Comparison of ENCODE assay signal across 9 cellular contexts in genomic region chr3:33278106-33278672, GRCh38. TPM values are rescaled to one million over a fixed set of nuclear protein-coding genes. Genes with fewer than 3 reads are reported as not detected.
A peak's percentile ranks its signal among the peaks of the same experiment; 100 is the strongest.
DNase-seq lines count a peak whose midpoint lies in the region; ATAC-seq and TF ChIP-seq lines count a peak whose summit lies in the region.
"Had no signal": no experiment of that assay in that cellular context is flagged by ENCODE, and none has a peak within 500 bp of the region (broad histone marks: within the 10 kb centered on the region; RNA-seq: fewer than 3 reads in every experiment).

No MANE protein-coding gene starts in this region.

- peaks cover 2% of the 10 kb centered on the region for H3K4me1 Mint-ChIP-seq in activated CD8-positive, alpha-beta memory T cell treated with anti-CD3 and anti-CD28 coated beads, Interleukin-2, amount 10 ng/mL, durations not matched to agents 7 days and 5 days

- no peaks in the 10 kb centered on the region for H3K36me3 ChIP-seq in kidney epithelial cell (ENCODE audit: control insufficient read depth, insufficient read depth, low read length)
- no peaks in the 10 kb centered on the region for H3K36me3 ChIP-seq in tibial artery

- peaks cover 0 to 12% (median 3%) of the 10 kb centered on the region in 4 donors for H3K4me1 ChIP-seq in tibial artery

- no peaks in the 10 kb centered on the region for H3K9me3 Mint-ChIP-seq in activated CD8-positive, alpha-beta memory T cell treated with anti-CD3 and anti-CD28 coated beads, Interleukin-2, amount 10 ng/mL, durations not matched to agents 7 days and 5 days (ENCODE audit: low read depth)

- H3K36me3 Mint-ChIP-seq in activated CD8-positive, alpha-beta memory T cell treated with anti-CD3 and anti-CD28 coated beads, Interleukin-2, amount 10 ng/mL, durations not matched to agents 7 days and 5 days = peaks cover 1% of the 10 kb centered on the region
- H3K36me3 Mint-ChIP-seq: CD4-positive, CD25-positive, alpha-beta regulatory T cell had no signal

- DNase-seq in NCI-H510A treated with DMSO at 0.1 percent for 48 hours (lab: John Stamatoyannopoulos, UW) (peak; percentile 25), NCI-H510A (lab: John Stamatoyannopoulos, UW) (no peak), amniotic epithelial cell (ENCODE audit: low read depth) (peak; percentile 13), kidney epithelial cell (ENCODE audit: low read depth) (no peak), tibial artery (no peak)
- no peak for DNase-seq in activated CD8-positive, alpha-beta memory T cell treated with anti-CD3 and anti-CD28 coated beads, Interleukin-2, amount 10 ng/mL, durations not matched to agents 7 days and 5 days
- DNase-seq: CD4-positive, CD25-positive, alpha-beta regulatory T cell had no signal

- no peak for ATAC-seq in activated CD8-positive, alpha-beta memory T cell treated with anti-CD3 and anti-CD28 coated beads, Interleukin-2, amount 10 ng/mL, durations not matched to agents 7 days and 5 days
- ATAC-seq in HG03025 (IDR thresholded peaks at IDR 0.05; ENCODE audit: low FRiP score, unreplicated experiment) (no peak), HG03439 (IDR thresholded peaks at IDR 0.05; ENCODE audit: unreplicated experiment) (no peak)

- intact Hi-C loops in tibial artery (cut with DNase I; ENCODE audit: low total_unique reads) = no loop called here

- TF ChIP-seq CTCF in kidney epithelial cell (IDR thresholded peaks at IDR 0.05; ENCODE audit: insufficient read depth, low read length, poor library complexity, severe bottlenecking) (no peak), tibial artery (IDR thresholded peaks at IDR 0.05) (peak in 1 of 2 experiments; percentile 11)

- H3K4me3 Mint-ChIP-seq in activated CD8-positive, alpha-beta memory T cell treated with anti-CD3 and anti-CD28 coated beads, Interleukin-2, amount 10 ng/mL, durations not matched to agents 7 days and 5 days = no peak overlapping the region

- CTCF ChIA-PET in activated CD8-positive, alpha-beta memory T cell treated with anti-CD3 and anti-CD28 coated beads, Interleukin-2, amount 10 ng/mL, durations not matched to agents 7 days and 5 days (lab: Charles Lee) = no interaction called here

- peaks cover 30% of the 10 kb centered on the region for H3K27me3 Mint-ChIP-seq in activated CD8-positive, alpha-beta memory T cell treated with anti-CD3 and anti-CD28 coated beads, Interleukin-2, amount 10 ng/mL, durations not matched to agents 7 days and 5 days

- no peak overlapping the region for H3K27ac Mint-ChIP-seq in activated CD8-positive, alpha-beta memory T cell treated with anti-CD3 and anti-CD28 coated beads, Interleukin-2, amount 10 ng/mL, durations not matched to agents 7 days and 5 days
- H3K27ac Mint-ChIP-seq: CD4-positive, CD25-positive, alpha-beta regulatory T cell had no signal

- H3K9me3 ChIP-seq in tibial artery = no peaks in the 10 kb centered on the region

- H3K27ac ChIP-seq in tibial artery = peak overlapping the region; percentile 89 to 94

- no peaks in the 10 kb centered on the region for H3K27me3 ChIP-seq in kidney epithelial cell (ENCODE audit: control insufficient read depth, insufficient read depth, low read length)
- H3K27me3 ChIP-seq in tibial artery = no peaks in the 10 kb centered on the region

- H3K4me3 ChIP-seq in kidney epithelial cell (ENCODE audit: low read depth, low read length) = peak overlapping the region; percentile 93
- H3K4me3 ChIP-seq in tibial artery = peak overlapping the region; percentile 87 to 91

RNA-seq across cellular contexts. Expression of gene FBXL2, which starts 0.9 kb away (rescaled TPM):
- total RNA-seq in kidney epithelial cell = 12.6 and 22.9 TPM in 2 replicates
- total RNA-seq in activated CD8-positive, alpha-beta memory T cell treated with anti-CD3 and anti-CD28 coated beads, Interleukin-2, amount 10 ng/mL, durations not matched to agents 7 days and 5 days = not detected
- total RNA-seq: CD4-positive, CD25-positive, alpha-beta regulatory T cell had no signal

RNA-seq across cellular contexts. Expression of gene SUSD5, which starts 59.6 kb away (rescaled TPM):
- total RNA-seq in kidney epithelial cell = 1.4 and 2.0 TPM in 2 replicates
- total RNA-seq in activated CD8-positive, alpha-beta memory T cell treated with anti-CD3 and anti-CD28 coated beads, Interleukin-2, amount 10 ng/mL, durations not matched to agents 7 days and 5 days = not detected
- total RNA-seq: CD4-positive, CD25-positive, alpha-beta regulatory T cell had no signal

Comparison
In these comparisons a context has a peak if more than half of its experiments do, and no peak if none do; other contexts are left out.
1. DNase-seq: peak in NCI-H510A treated with DMSO at 0.1 percent for 48 hours (single experiment) and amniotic epithelial cell (single experiment); none in NCI-H510A (single experiment), kidney epithelial cell (single experiment), tibial artery (0 of 2) and activated CD8-positive, alpha-beta memory T cell treated with anti-CD3 and anti-CD28 coated beads, Interleukin-2, amount 10 ng/mL, durations not matched to agents 7 days and 5 days (single experiment).
2. RNA of gene FBXL2, which starts 0.9 kb away (total RNA-seq): 12.6 to 22.9 TPM in kidney epithelial cell; not detected in activated CD8-positive, alpha-beta memory T cell treated with anti-CD3 and anti-CD28 coated beads, Interleukin-2, amount 10 ng/mL, durations not matched to agents 7 days and 5 days; every median in the first group is over 10 times any median in the second.